8 cellular contexts compared by ENCODE assay signal in the genomic region with DNA sequence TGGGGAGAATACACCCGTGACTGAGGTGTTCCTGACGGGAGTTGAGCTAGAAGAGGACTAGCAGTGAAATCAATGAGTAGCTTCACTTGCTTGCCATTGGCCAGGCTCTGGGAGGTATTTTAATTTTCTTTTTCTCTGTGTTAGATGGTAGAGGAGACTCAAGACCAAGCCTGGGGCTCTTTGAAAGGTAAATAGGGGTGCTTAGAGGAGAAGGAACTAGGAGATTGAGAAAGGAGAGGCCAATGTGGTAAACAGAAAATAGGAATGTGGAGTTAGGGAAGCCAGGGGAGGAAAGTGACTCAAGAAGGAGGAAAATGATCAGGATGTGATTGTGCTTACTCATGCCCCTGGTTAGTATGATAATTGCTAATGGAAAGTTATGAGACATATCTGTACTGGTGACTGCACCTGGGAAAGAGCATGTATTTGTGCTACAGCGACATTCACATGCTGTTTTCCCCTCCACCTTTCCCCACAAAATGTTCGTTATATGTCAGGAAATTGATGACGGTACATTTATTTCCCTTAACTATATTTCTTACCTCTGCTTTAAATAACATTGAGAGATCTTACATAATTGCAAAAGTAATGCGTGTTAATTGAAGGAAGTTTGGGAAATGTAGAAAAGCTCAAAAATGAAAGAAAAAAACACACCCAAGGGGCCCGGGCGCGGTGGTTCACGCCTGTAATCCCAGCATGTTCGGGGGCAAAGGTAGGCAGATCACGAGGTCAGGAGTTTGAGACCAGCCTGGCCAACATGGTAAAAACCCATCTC. TPM values are rescaled to one million over a fixed set of nuclear protein-coding genes. Genes with fewer than 3 reads are reported as not detected.
DNase-seq lines count a peak whose midpoint lies in the region; ATAC-seq, FAIRE-seq and TF ChIP-seq lines count a peak whose summit lies in the region.

No MANE protein-coding gene starts in this region.

- H4K20me1 ChIP-seq in GM12878 (ENCODE audit: control insufficient read depth, insufficient read depth) = no peaks in the 10 kb centered on the region

- RAD21 ChIA-PET in GM12878 (lab: Charles Lee; ENCODE audit: unreplicated experiment) = interaction anchor here (0.7 to 1.1 kb wide), 4 partner anchors 17 to 70 kb away, joined by 3 to 4 read pairs (median 3); no protein-coding TSS in a partner anchor

- H3K79me2 ChIP-seq in GM12878 (ENCODE audit: control insufficient read depth, insufficient read depth, low read length) = no peaks in the 10 kb centered on the region

- peak overlapping the region; percentile 7; the same call in 1 of the 2 replicates for H3K9ac ChIP-seq in GM12878 (ENCODE audit: control insufficient read depth, insufficient read depth, low read length)

- POLR2A ChIA-PET in GM12878 (lab: Charles Lee) = interaction anchor here (0.6 to 4.5 kb wide), 7 partner anchors 16 to 266 kb away, joined by 3 to 41 read pairs (median 5); partner anchors contain the start of gene LRBA

- DNase-seq in AG20443 (ENCODE audit: low spot score) = peak; percentile 41
- DNase-seq in HPDE6-E6E7 (ENCODE audit: extremely low spot score) = peak; percentile 61
- peak; percentile 54 for DNase-seq in GM12878 (ENCODE audit: low read depth, low spot score)
- peak; percentile 30 for DNase-seq in urothelium cell line (ENCODE audit: low spot score)
- DNase-seq in adrenal gland = no peak
- DNase-seq in NCI-H345 (lab: John Stamatoyannopoulos, UW) = no peak

- peak overlapping the region; percentile 38; the same call in 1 of the 2 replicates for H3K4me3 ChIP-seq in GM12878
- H3K4me3 ChIP-seq in adrenal gland = no peak overlapping the region
- H3K4me3 ChIP-seq in gastroesophageal sphincter = no peak overlapping the region

- peak overlapping the region; percentile 80 for H3K4me2 ChIP-seq in GM12878 (ENCODE audit: control insufficient read depth, insufficient read depth)

- TF ChIP-seq EP300 in GM12878 (IDR thresholded peaks at IDR 0.05; ENCODE audit: borderline replicate concordance in 1 of 2, control insufficient read depth in 1 of 2, low read depth in 2 of 2, low read length in 2 of 2) = peak; percentile 75 to 82; a peak in 2 of 4 replicates
- TF ChIP-seq EP300 in gastroesophageal sphincter (IDR thresholded peaks at IDR 0.05) = no peak

- TF ChIP-seq CTCF in GM12878 (IDR thresholded peaks at IDR 0.05 in 2 of 3, conservative IDR thresholded peaks at IDR 0.05 in 1 of 3; ENCODE audit: control insufficient read depth in 2 of 3, extremely low read depth in 1 of 3, insufficient read depth in 1 of 3, low read depth in 3 of 3, low read length in 3 of 3) (no peak), adrenal gland (IDR thresholded peaks at IDR 0.05) (no peak), gastroesophageal sphincter (IDR thresholded peaks at IDR 0.05) (no peak)

- ATAC-seq in GM19372 (IDR thresholded peaks at IDR 0.05; ENCODE audit: low read depth, unreplicated experiment) = peak; percentile 32
- ATAC-seq in GM12878 = peak; percentile 69
- ATAC-seq in gastroesophageal sphincter = no peak

- no peak for TF ChIP-seq RAD21 in GM12878 (IDR thresholded peaks at IDR 0.05; ENCODE audit: insufficient read depth, low read depth, low read length)

- peaks cover 18% of the 10 kb centered on the region for H3K4me1 ChIP-seq in GM12878 (ENCODE audit: control insufficient read depth, insufficient read depth, low read length)
- H3K4me1 ChIP-seq in adrenal gland (replicated peaks in 1 of 2) = no peaks in the 10 kb centered on the region
- no peaks in the 10 kb centered on the region for H3K4me1 ChIP-seq in gastroesophageal sphincter

- H3K9me3 ChIP-seq in GM12878 (replicated peaks; ENCODE audit: control insufficient read depth, insufficient read depth, low read length) (no peaks in the 10 kb centered on the region), adrenal gland (replicated peaks in 1 of 3) (no peaks in the 10 kb centered on the region), gastroesophageal sphincter (no peaks in the 10 kb centered on the region)

- no peaks in the 10 kb centered on the region for H3K27me3 ChIP-seq in GM12878 (replicated peaks in 1 of 2; ENCODE audit: control insufficient read depth in 2 of 2, insufficient read depth in 2 of 2, low read length in 1 of 2)
- no peaks in the 10 kb centered on the region for H3K27me3 ChIP-seq in adrenal gland
- no peaks in the 10 kb centered on the region for H3K27me3 ChIP-seq in gastroesophageal sphincter

- CTCF ChIA-PET in GM12878 (lab: Yijun Ruan, JAX) = interaction anchor here (0.8 to 1.8 kb wide), 2 partner anchors 19 to 21 kb away, joined by 3 to 4 read pairs; no protein-coding TSS in a partner anchor

- TF ChIP-seq POLR2A in GM12878 (IDR thresholded peaks at IDR 0.05; ENCODE audit: low read depth, low read length) = no peak
- TF ChIP-seq POLR2A in adrenal gland (IDR thresholded peaks at IDR 0.05) = no peak
- TF ChIP-seq POLR2A in gastroesophageal sphincter (IDR thresholded peaks at IDR 0.05) = no peak

- whole genome bisulfite sequencing in GM12878 (ENCODE audit: insufficient coverage, insufficient replicate concordance, low lambda C conversion rate, missing lambda C conversion rate) = 25% methylated on average over 11 of the region's 12 CpGs
- 64 to 77% (median 67%) methylated on average over 11 to 12 of the region's 12 CpGs for WGBS in adrenal gland, 4 donors
- WGBS in gastroesophageal sphincter (ENCODE audit: low coverage in 1 of 2), 2 donors = 75 to 80% methylated on average over 10 to 11 of the region's 12 CpGs

- BruUV-seq in GM12878 (replicated peaks; lab: Mats Ljungman, UMichigan) = no TSS peak

- in situ Hi-C loops in GM12878 (cut with MboI) = no loop called here

- H3K27ac ChIP-seq in GM12878 (ENCODE audit: control insufficient read depth, insufficient read depth) = peak overlapping the region; percentile 60
- no peak overlapping the region for H3K27ac ChIP-seq in adrenal gland
- H3K27ac ChIP-seq in gastroesophageal sphincter = no peak overlapping the region

- H2AFZ ChIP-seq in GM12878 (ENCODE audit: control insufficient read depth, low read depth, low read length) = peak overlapping the region; percentile 89

- SMC1A ChIA-PET in GM12878 (lab: Charles Lee; ENCODE audit: uncharacterized antibody, unreplicated experiment) = interaction anchor here (1.0 to 2.7 kb wide), 6 partner anchors 9 to 165 kb away, joined by 3 to 10 read pairs (median 4); partner anchors contain the start of gene LRBA

- intact Hi-C loops in GM12878 (cut with micrococcal nuclease; ENCODE audit: unreplicated experiment) (loop anchor here (5.0 kb wide), 1 partner anchor 65 kb away; the partner anchor contains the start of gene RPS3A), adrenal gland (cut with DNase I) (no loop called here)

- H3K36me3 ChIP-seq in GM12878 (ENCODE audit: control insufficient read depth in 2 of 2, insufficient read depth in 2 of 2, low read length in 1 of 2) (no peaks in the 10 kb centered on the region), adrenal gland (replicated peaks in 1 of 2) (no peaks in the 10 kb centered on the region), gastroesophageal sphincter (no peaks in the 10 kb centered on the region)

- FAIRE-seq in GM12878 (lab: Jason Lieb, UNC) (peak; percentile 91), urothelium cell line (lab: Jason Lieb, UNC) (no peak)

TF ChIP-seq in GM12878, 131 proteins besides CTCF, POLR2A, EP300 and RAD21 (continues in another document):
- peak; percentile 74; the same call in 1 of the 2 replicates for TF ChIP-seq MTA3 (IDR thresholded peaks at IDR 0.05; ENCODE audit: borderline replicate concordance, low read length)
- TF ChIP-seq, protein P1, sequence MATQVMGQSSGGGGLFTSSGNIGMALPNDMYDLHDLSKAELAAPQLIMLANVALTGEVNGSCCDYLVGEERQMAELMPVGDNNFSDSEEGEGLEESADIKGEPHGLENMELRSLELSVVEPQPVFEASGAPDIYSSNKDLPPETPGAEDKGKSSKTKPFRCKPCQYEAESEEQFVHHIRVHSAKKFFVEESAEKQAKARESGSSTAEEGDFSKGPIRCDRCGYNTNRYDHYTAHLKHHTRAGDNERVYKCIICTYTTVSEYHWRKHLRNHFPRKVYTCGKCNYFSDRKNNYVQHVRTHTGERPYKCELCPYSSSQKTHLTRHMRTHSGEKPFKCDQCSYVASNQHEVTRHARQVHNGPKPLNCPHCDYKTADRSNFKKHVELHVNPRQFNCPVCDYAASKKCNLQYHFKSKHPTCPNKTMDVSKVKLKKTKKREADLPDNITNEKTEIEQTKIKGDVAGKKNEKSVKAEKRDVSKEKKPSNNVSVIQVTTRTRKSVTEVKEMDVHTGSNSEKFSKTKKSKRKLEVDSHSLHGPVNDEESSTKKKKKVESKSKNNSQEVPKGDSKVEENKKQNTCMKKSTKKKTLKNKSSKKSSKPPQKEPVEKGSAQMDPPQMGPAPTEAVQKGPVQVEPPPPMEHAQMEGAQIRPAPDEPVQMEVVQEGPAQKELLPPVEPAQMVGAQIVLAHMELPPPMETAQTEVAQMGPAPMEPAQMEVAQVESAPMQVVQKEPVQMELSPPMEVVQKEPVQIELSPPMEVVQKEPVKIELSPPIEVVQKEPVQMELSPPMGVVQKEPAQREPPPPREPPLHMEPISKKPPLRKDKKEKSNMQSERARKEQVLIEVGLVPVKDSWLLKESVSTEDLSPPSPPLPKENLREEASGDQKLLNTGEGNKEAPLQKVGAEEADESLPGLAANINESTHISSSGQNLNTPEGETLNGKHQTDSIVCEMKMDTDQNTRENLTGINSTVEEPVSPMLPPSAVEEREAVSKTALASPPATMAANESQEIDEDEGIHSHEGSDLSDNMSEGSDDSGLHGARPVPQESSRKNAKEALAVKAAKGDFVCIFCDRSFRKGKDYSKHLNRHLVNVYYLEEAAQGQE (IDR thresholded peaks at IDR 0.05; ENCODE audit: low read depth, low read length) = no peak

RNA-seq across cellular contexts. Expression of gene LRBA, which starts 16.9 kb away (rescaled TPM):
- 574 and 578 TPM in 2 replicates for total RNA-seq in GM12878 (2013; cell fraction: nucleolus; rRNA removed)
- 75.5 and 89.8 TPM in 2 replicates for total RNA-seq in GM12878 (2014; rRNA removed)
- total RNA-seq in GM12878 (2014; rRNA removed; fragmentation: Illumina TruSeq; extraction: Trizol) = 93.4 and 101 TPM in 2 replicates
- total RNA-seq in GM12878 (2021) = 70.6 and 72.7 TPM in 2 replicates
- 40.5 TPM for polyA plus RNA-seq in GM12878 (2011; ENCODE audit: low read depth)
- 74.6 and 82.6 TPM in 2 replicates for polyA plus RNA-seq in GM12878 (2011; rRNA removed)
- polyA plus RNA-seq in GM12878 (2011; cell fraction: cytosol; rRNA removed) = 71.9 and 79.6 TPM in 2 replicates
- 58.5 and 60.2 TPM in 2 replicates for polyA plus RNA-seq in GM12878 (2011; cell fraction: nucleus; rRNA removed)
- 39.6 and 45.7 TPM in 2 replicates for polyA plus RNA-seq in GM12878 (2012)
- polyA plus RNA-seq in GM12878 (2014; fragmentation: Illumina TruSeq; extraction: Trizol) = 74.4 and 98.9 TPM in 2 replicates
- 10 to 100 TPM; 20.3 to 22.0 TPM for polyA plus RNA-seq in GM12878 (2014; fragmentation: Nextera tagmentation; extraction: Ambion mirVana)
- 37.1 and 39.4 TPM in 2 replicates for polyA plus RNA-seq in GM12878 (2014; rRNA removed)
- polyA plus RNA-seq in GM12878 (2016; fragmentation: Nextera tagmentation; extraction: Ambion mirVana) = 10 to 100 TPM; 24.8 to 29.4 TPM
- 433 TPM in 2 replicates for polyA minus RNA-seq in GM12878 (2011; rRNA and poly(A)+ RNA removed)
- polyA minus RNA-seq in GM12878 (2011; cell fraction: cytosol; rRNA and poly(A)+ RNA removed) = 91.3 and 96.2 TPM in 2 replicates
- 384 and 542 TPM in 2 replicates for polyA minus RNA-seq in GM12878 (2011; cell fraction: nucleus; rRNA and poly(A)+ RNA removed)
- 100 to 1,000 TPM in 1 of 8 donors, 10 to 100 TPM in 7; 36.7 to 106 (median 46.9) TPM for total RNA-seq in adrenal gland
- 10 to 100 TPM in 2 of 3 donors, 1 to 10 TPM in 1; 9.6 to 32.2 (median 10.3) TPM for polyA plus RNA-seq in adrenal gland
- 10 to 100 TPM; 18.4 to 35.0 (median 23.2) TPM for total RNA-seq in gastroesophageal sphincter

Comparison
In these comparisons a context has a peak if more than half of its experiments do, and no peak if none do; other contexts are left out.
1. DNase-seq: peak in AG20443 (single experiment), HPDE6-E6E7 (single experiment), GM12878 (single experiment) and urothelium cell line (single experiment); none in adrenal gland (0 of 7) and NCI-H345 (single experiment).